ENCODE assay signal across 16 cellular contexts in the genomic region with DNA sequence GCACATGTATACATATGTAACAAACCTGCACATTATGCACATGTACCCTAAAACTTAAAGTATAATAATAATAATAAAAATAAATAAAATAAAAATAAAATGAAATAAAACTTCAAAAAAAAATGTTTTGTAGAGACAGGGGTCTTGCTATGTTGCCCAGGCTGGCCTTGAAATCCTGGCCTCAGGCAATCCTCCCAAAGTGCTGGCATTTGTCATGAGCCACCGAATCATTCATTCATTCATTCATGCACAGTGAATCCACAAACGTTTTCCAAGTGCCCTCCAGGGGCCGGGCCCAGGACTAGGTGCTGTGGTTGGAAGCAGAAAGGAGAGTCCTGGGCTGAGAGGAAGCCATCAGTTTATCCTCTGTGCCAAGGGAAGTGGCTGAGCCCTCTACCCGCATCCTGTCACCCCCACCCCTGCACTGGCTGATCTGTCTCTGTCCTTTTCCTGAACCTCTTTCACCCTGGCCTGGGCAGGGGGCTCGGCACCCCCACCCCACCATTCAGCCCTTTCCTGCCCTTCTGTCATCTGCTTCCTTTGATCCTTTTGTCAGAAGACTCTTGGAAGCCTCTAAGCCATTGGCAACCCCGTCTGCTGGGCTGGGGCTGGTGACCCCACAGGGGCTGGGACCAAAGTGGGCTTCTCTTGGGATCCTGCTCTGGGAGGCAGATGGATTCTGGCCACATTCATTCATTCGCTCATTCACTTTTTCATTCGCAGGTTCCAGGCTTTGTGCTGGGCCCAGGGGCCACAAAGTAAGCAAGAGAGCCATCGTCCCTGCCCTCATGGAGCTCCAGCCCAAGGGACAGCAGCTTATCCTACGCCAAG.
DNase-seq lines count a peak whose midpoint lies in the region; ATAC-seq and TF ChIP-seq lines count a peak whose summit lies in the region.
"Had no signal": no experiment of that assay in that cellular context is flagged by ENCODE, and none has a peak within 500 bp of the region (broad histone marks: within the 10 kb centered on the region; RNA-seq: fewer than 3 reads in every experiment).

No MANE protein-coding gene starts in this region.

- peak overlapping the region in 6 of 10 donors; percentile 38 to 82 (median 71) for H3K27ac Mint-ChIP-seq in naive thymus-derived CD8-positive, alpha-beta T cell
- peak overlapping the region in 1 of 7 donors; percentile 6 for H3K27ac Mint-ChIP-seq in CD14-positive monocyte

- no peaks in the 10 kb centered on the region for H3K36me3 ChIP-seq in BLaER1
- no peaks in the 10 kb centered on the region for H3K36me3 ChIP-seq in DND-41 (ENCODE audit: insufficient read depth, low read length)
- H3K36me3 ChIP-seq: right lobe of liver, transverse colon had no signal

- H3K9me3 ChIP-seq in BLaER1 (no peaks in the 10 kb centered on the region), DND-41 (ENCODE audit: insufficient read depth, low read length, severe bottlenecking) (no peaks in the 10 kb centered on the region)
- H3K9me3 ChIP-seq: right lobe of liver, transverse colon had no signal

- TF ChIP-seq CTCF in DND-41 (IDR thresholded peaks at IDR 0.05; ENCODE audit: borderline replicate concordance, extremely low read depth, low read length, poor library complexity, severe bottlenecking): peak; percentile 25
- TF ChIP-seq CTCF in CD14-positive monocyte (IDR thresholded peaks at IDR 0.05): no peak

- H3K27me3 Mint-ChIP-seq in naive thymus-derived CD8-positive, alpha-beta T cell: peaks cover 0 to 6% (median 0%) of the 10 kb centered on the region in 5 donors
- H3K27me3 Mint-ChIP-seq in CD14-positive monocyte (ENCODE audit: low read depth in 3 of 3): peaks cover 0 to 3% (median 2%) of the 10 kb centered on the region in 3 donors

- H3K4me2 ChIP-seq in BLaER1: peak overlapping the region; percentile 70
- no peak overlapping the region for H3K4me2 ChIP-seq in DND-41 (ENCODE audit: insufficient read depth, low read length)

- H4K20me1 ChIP-seq in BLaER1: no peaks in the 10 kb centered on the region
- H4K20me1 ChIP-seq in DND-41 (ENCODE audit: insufficient read depth, low read length): no peaks in the 10 kb centered on the region

- H3K4me1 ChIP-seq in BLaER1: peaks cover 78% of the 10 kb centered on the region
- H3K4me1 ChIP-seq in DND-41 (ENCODE audit: insufficient read depth, low read length): peaks cover 50% of the 10 kb centered on the region
- H3K4me1 ChIP-seq: foreskin keratinocyte, right lobe of liver, transverse colon had no signal

- H3K9me3 Mint-ChIP-seq in naive thymus-derived CD8-positive, alpha-beta T cell: no peaks in the 10 kb centered on the region
- H3K9me3 Mint-ChIP-seq in CD14-positive monocyte: no peaks in the 10 kb centered on the region

- H3K27ac ChIP-seq in BLaER1 (peak overlapping the region; percentile 55), DND-41 (ENCODE audit: low read length) (peak overlapping the region; percentile 79)
- H3K27ac ChIP-seq: foreskin keratinocyte, right lobe of liver, transverse colon had no signal

- POLR2A ChIA-PET in naive thymus-derived CD8-positive, alpha-beta T cell (lab: Charles Lee): no interaction called here

- H3K9ac ChIP-seq in BLaER1: peak overlapping the region; percentile 29; the same call in 1 of the 2 replicates
- H3K9ac ChIP-seq in DND-41 (ENCODE audit: low read depth, low read length): 0 out of 2 replicates have a peak overlapping the region, but pooled peaks have one; percentile 16

- no peaks in the 10 kb centered on the region for H3K36me3 Mint-ChIP-seq in naive thymus-derived CD8-positive, alpha-beta T cell
- H3K36me3 Mint-ChIP-seq in CD14-positive monocyte: no peaks in the 10 kb centered on the region

- intact Hi-C loops in CD14-positive monocyte (cut with micrococcal nuclease): no loop called here

- H3K4me3 Mint-ChIP-seq in naive thymus-derived CD8-positive, alpha-beta T cell: peak overlapping the region in 6 of 10 donors; percentile 40 to 75 (median 59)
- no peak overlapping the region for H3K4me3 Mint-ChIP-seq in CD14-positive monocyte

- H2AFZ ChIP-seq in DND-41 (ENCODE audit: low read depth, low read length): no peak overlapping the region

- peaks cover 10 to 26% (median 17%) of the 10 kb centered on the region in 4 donors for H3K4me1 Mint-ChIP-seq in naive thymus-derived CD8-positive, alpha-beta T cell
- no peaks in the 10 kb centered on the region for H3K4me1 Mint-ChIP-seq in CD14-positive monocyte

- DNase-seq in DND-41 (peak; percentile 87), UCSD-AML1 (lab: John Stamatoyannopoulos, UW; ENCODE audit: unreplicated experiment) (peak; percentile 89), CD14-positive monocyte (ENCODE audit: low spot score) (no peak), cerebellum (ENCODE audit: low spot score) (no peak), DMS 273 (lab: John Stamatoyannopoulos, UW; ENCODE audit: unreplicated experiment) (no peak)
- no peak for DNase-seq in naive thymus-derived CD8-positive, alpha-beta T cell
- DNase-seq: dermis blood vessel endothelial cell; foreskin keratinocyte; NCI-H2081; NCI-H510A; nucleus accumbens; SHP77; stimulated activated naive CD4-positive, alpha-beta T cell treated with Interleukin-2 at 50 U/mL for 16 hours; transverse colon had no signal

- H3K4me3 ChIP-seq in BLaER1 (no peak overlapping the region), DND-41 (ENCODE audit: low read depth in 1 of 2, low read length in 2 of 2) (no peak overlapping the region)
- H3K4me3 ChIP-seq: right lobe of liver, transverse colon had no signal

- H3K27me3 ChIP-seq in BLaER1: no peaks in the 10 kb centered on the region
- H3K27me3 ChIP-seq in DND-41 (ENCODE audit: insufficient read depth, low read length, poor library complexity): no peaks in the 10 kb centered on the region
- H3K27me3 ChIP-seq: foreskin keratinocyte, right lobe of liver, transverse colon had no signal

- ATAC-seq in DND-41 (ENCODE audit: insufficient read depth, low read depth): peak; percentile 92
- peak in 1 of 2 donors; percentile 53 for ATAC-seq in naive thymus-derived CD8-positive, alpha-beta T cell
- ATAC-seq: foreskin keratinocyte, right lobe of liver had no signal

- no peaks in the 10 kb centered on the region for H3K79me2 ChIP-seq in DND-41 (ENCODE audit: insufficient read depth, low read length)

Comparison
In these comparisons a context has a peak if more than half of its experiments do, and no peak if none do; other contexts are left out.
1. DNase-seq: peak in DND-41 (single experiment) and UCSD-AML1 (single experiment); none in naive thymus-derived CD8-positive, alpha-beta T cell (0 of 10), CD14-positive monocyte (single experiment), cerebellum (single experiment) and DMS 273 (single experiment).
2. H3K4me3 Mint-ChIP-seq: peak in naive thymus-derived CD8-positive, alpha-beta T cell (6 of 10); none in CD14-positive monocyte (0 of 2).